Comparison of ENCODE assay signal across 1 cellular context in genomic region chr5:158364367-158364766, GRCh38.
TF ChIP-seq lines count a peak whose summit lies in the region.

No MANE protein-coding gene starts in this region.

TF ChIP-seq in WTC11, 78 proteins besides CTCF, POLR2A, EP300 and RAD21 (continued from another document):
- TF ChIP-seq ZNF532 (CRISPR knock-in tag; IDR thresholded peaks at IDR 0.05; ENCODE audit: borderline replicate concordance) (no peak), NR1H2 (CRISPR knock-in tag; IDR thresholded peaks at IDR 0.05) (no peak), PRRX2 (CRISPR knock-in tag; IDR thresholded peaks at IDR 0.05) (no peak), ZNF512 (CRISPR knock-in tag; IDR thresholded peaks at IDR 0.05; ENCODE audit: borderline replicate concordance) (no peak)
